ENCODE assay signal across 1 cellular context in genomic region chr7:113083132-113083833, GRCh38.
TF ChIP-seq lines count a peak whose summit lies in the region.

No MANE protein-coding gene starts in this region.

TF ChIP-seq in K562, 482 proteins besides CTCF, POLR2A, EP300 and RAD21:
- TF ChIP-seq, protein P1, sequence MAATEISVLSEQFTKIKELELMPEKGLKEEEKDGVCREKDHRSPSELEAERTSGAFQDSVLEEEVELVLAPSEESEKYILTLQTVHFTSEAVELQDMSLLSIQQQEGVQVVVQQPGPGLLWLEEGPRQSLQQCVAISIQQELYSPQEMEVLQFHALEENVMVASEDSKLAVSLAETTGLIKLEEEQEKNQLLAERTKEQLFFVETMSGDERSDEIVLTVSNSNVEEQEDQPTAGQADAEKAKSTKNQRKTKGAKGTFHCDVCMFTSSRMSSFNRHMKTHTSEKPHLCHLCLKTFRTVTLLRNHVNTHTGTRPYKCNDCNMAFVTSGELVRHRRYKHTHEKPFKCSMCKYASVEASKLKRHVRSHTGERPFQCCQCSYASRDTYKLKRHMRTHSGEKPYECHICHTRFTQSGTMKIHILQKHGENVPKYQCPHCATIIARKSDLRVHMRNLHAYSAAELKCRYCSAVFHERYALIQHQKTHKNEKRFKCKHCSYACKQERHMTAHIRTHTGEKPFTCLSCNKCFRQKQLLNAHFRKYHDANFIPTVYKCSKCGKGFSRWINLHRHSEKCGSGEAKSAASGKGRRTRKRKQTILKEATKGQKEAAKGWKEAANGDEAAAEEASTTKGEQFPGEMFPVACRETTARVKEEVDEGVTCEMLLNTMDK (IDR thresholded peaks at IDR 0.05; ENCODE audit: borderline replicate concordance, insufficient read depth, low read depth, low read length, poor library complexity, severe bottlenecking) = no peak
- TF ChIP-seq RFX1 (IDR thresholded peaks at IDR 0.05) = peak; percentile 41
- TF ChIP-seq, protein P2, sequence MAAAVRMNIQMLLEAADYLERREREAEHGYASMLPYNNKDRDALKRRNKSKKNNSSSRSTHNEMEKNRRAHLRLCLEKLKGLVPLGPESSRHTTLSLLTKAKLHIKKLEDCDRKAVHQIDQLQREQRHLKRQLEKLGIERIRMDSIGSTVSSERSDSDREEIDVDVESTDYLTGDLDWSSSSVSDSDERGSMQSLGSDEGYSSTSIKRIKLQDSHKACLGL (CRISPR knock-in tag; IDR thresholded peaks at IDR 0.05; ENCODE audit: borderline replicate concordance, poor library complexity, severe bottlenecking) = no peak
